In genomic region chr9:127825319-127826051, GRCh38 we compare ENCODE assay signal across 7 cellular contexts. TPM values are rescaled to one million over a fixed set of nuclear protein-coding genes. Genes with fewer than 3 reads are reported as not detected.
DNase-seq lines count a peak whose midpoint lies in the region; ATAC-seq, FAIRE-seq and TF ChIP-seq lines count a peak whose summit lies in the region.
"Had no signal": no experiment of that assay in that cellular context is flagged by ENCODE, and none has a peak within 500 bp of the region (broad histone marks: within the 10 kb centered on the region; RNA-seq: fewer than 3 reads in every experiment).

No MANE protein-coding gene starts in this region.

- H2BK5ac ChIP-seq in IMR-90 (ENCODE audit: low read depth, low read length, poor library complexity, severe bottlenecking) (no peak overlapping the region), H1 (ENCODE audit: low read depth, low read length) (peak overlapping the region; percentile 78; the same call in 1 of the 2 replicates)

- H3K4me3 ChIP-seq in IMR-90 (ENCODE audit: insufficient read depth, low read depth, low read length) (no peak overlapping the region), H1 (ENCODE audit: extremely low read depth in 1 of 4, insufficient read depth in 2 of 4, low read depth in 3 of 4, low read length in 4 of 4) (peak overlapping the region in 2 of 4 experiments; percentile 5 to 48; a peak in 5 of 8 replicates), sigmoid colon (no peak overlapping the region)

- H3K23ac ChIP-seq in IMR-90 (ENCODE audit: low read depth, low read length) (no peak overlapping the region), H1 (ENCODE audit: insufficient read length) (no peak overlapping the region)

- H3K27ac ChIP-seq in IMR-90 (ENCODE audit: insufficient read depth, low read length) (no peak overlapping the region), H1 (ENCODE audit: low read depth, low read length) (no peak overlapping the region), sigmoid colon (no peak overlapping the region)

- TF ChIP-seq CTCF in IMR-90 (conservative IDR thresholded peaks at IDR 0.05; ENCODE audit: low read depth, low read length) = peak; percentile 25; the same call in 1 of the 2 replicates
- TF ChIP-seq CTCF in H1 (IDR thresholded peaks at IDR 0.05; ENCODE audit: control extremely low read depth in 1 of 3, insufficient read depth in 1 of 3, low read depth in 1 of 3, low read length in 3 of 3) = peak; percentile 57 to 84 (median 60)
- TF ChIP-seq CTCF in sigmoid colon (IDR thresholded peaks at IDR 0.05) = peak in 2 of 4 experiments; percentile 19 to 43

- H2AFZ ChIP-seq in IMR-90 (replicated peaks; ENCODE audit: low read length, poor library complexity) = peak overlapping the region; percentile 32
- H2AFZ ChIP-seq in H1 (ENCODE audit: low read length) = 0 out of 2 replicates have a peak overlapping the region, but pooled peaks have one; percentile 65

- H4K8ac ChIP-seq in IMR-90 (ENCODE audit: low read depth in 2 of 2, low read length in 2 of 2) (no peak overlapping the region), H1 (ENCODE audit: extremely low read depth, insufficient read depth, low read length) (peak overlapping the region; percentile 91)

- H3K56ac ChIP-seq in IMR-90 (ENCODE audit: extremely low read depth, insufficient read depth, low read length) (no peak overlapping the region), H1 (replicated peaks; ENCODE audit: insufficient read length, low read depth, low read length) (peak overlapping the region; percentile 49)

- H4K91ac ChIP-seq in IMR-90 (ENCODE audit: insufficient read depth, low read depth, low read length) (no peak overlapping the region), H1 (replicated peaks; ENCODE audit: insufficient read length, low read length) (peak overlapping the region; percentile 89)

- no peak; the same call in 1 of the 2 replicates for TF ChIP-seq RAD21 in IMR-90 (IDR thresholded peaks at IDR 0.05; ENCODE audit: low read length)
- TF ChIP-seq RAD21 in H1 (IDR thresholded peaks at IDR 0.05 in 1 of 2, conservative IDR thresholded peaks at IDR 0.05 in 1 of 2; ENCODE audit: low read depth in 2 of 2, low read length in 2 of 2) = peak; percentile 27 to 47; a peak in 2 of 4 replicates

- H2BK15ac ChIP-seq in IMR-90 (ENCODE audit: low read depth, low read length) = no peak overlapping the region
- H2BK15ac ChIP-seq in H1 (ENCODE audit: low read length) = peak overlapping the region; percentile 75; the same call in 1 of the 2 replicates

- dilution Hi-C loops in IMR-90 (cut with HindIII; ENCODE audit: low sequenced_read_pairs, unreplicated experiment) = no loop called here

- no peaks in the 10 kb centered on the region for H3K79me2 ChIP-seq in H1 (ENCODE audit: control insufficient read depth in 1 of 2, insufficient read depth in 2 of 2, low read length in 2 of 2)

- H2AK5ac ChIP-seq in IMR-90 (ENCODE audit: low read depth, low read length) = peak overlapping the region; percentile 24; the same call in 1 of the 2 replicates
- H2AK5ac ChIP-seq in H1 (ENCODE audit: low read depth, low read length) = no peak overlapping the region

- TF ChIP-seq EP300 in H1 (IDR thresholded peaks at IDR 0.05; ENCODE audit: borderline replicate concordance in 1 of 2, low read depth in 2 of 2, low read length in 2 of 2) (no peak; a peak in 1 of 3 replicates), sigmoid colon (IDR thresholded peaks at IDR 0.05) (no peak)

- DNase-seq in IMR-90 (no peak), H1 (ENCODE audit: low read depth in 1 of 2, low spot score in 2 of 2) (peak; percentile 73 to 97), sigmoid colon (peak; percentile 75), NCI-H510A treated with DMSO at 0.1 percent for 48 hours (lab: John Stamatoyannopoulos, UW) (no peak), SHP77 treated with DMSO at 0.1 percent for 48 hours (lab: John Stamatoyannopoulos, UW) (no peak), KBM-7 (no peak)
- DNase-seq: activated CD4-positive, alpha-beta T cell treated with anti-CD3 and anti-CD28 coated beads, Interleukin-2, amount 10 ng/mL, durations not matched to agents 7 days and 5 days had no signal

- no peak overlapping the region for H2BK20ac ChIP-seq in IMR-90 (ENCODE audit: low read depth, low read length)
- H2BK20ac ChIP-seq in H1 (ENCODE audit: low read length) = 0 out of 2 replicates have a peak overlapping the region, but pooled peaks have one; percentile 34

- H3K79me1 ChIP-seq in IMR-90 (ENCODE audit: low read depth in 1 of 2, low read length in 2 of 2) = peaks cover 23 to 57% of the 10 kb centered on the region in 2 experiments; a peak in 3 of 4 replicates
- H3K79me1 ChIP-seq in H1 (ENCODE audit: low read depth, low read length) = no peaks in the 10 kb centered on the region

- H3K9me1 ChIP-seq in IMR-90 (ENCODE audit: insufficient read depth, low read length) = peaks cover 12% of the 10 kb centered on the region

- no peak for TF ChIP-seq POLR2A in IMR-90 (IDR thresholded peaks at IDR 0.05; ENCODE audit: low read depth, low read length)
- no peak; a peak in 1 of 3 replicates for TF ChIP-seq POLR2A in H1 (IDR thresholded peaks at IDR 0.05; ENCODE audit: control extremely low read depth in 1 of 2, low read depth in 2 of 2, low read length in 2 of 2)
- TF ChIP-seq POLR2A in sigmoid colon (IDR thresholded peaks at IDR 0.05) = no peak

- peak overlapping the region; percentile 53; the same call in 1 of the 2 replicates for H2BK12ac ChIP-seq in H1 (ENCODE audit: low read depth, low read length)

- 90% methylated on average over 4 of the region's 42 CpGs; no CpG with 5 or more reads in 1 of the 2 experiments for WGBS in IMR-90 (ENCODE audit: extremely low coverage in 2 of 2, insufficient read length in 1 of 2), 2 experiments
- WGBS in H1 (ENCODE audit: extremely low coverage in 1 of 2, insufficient coverage in 1 of 2, insufficient read length in 1 of 2, insufficient replicate concordance in 2 of 2, low coverage in 1 of 2, low lambda C conversion rate in 2 of 2, missing lambda C conversion rate in 1 of 2), 2 experiments = 15% methylated on average over 32 of the region's 42 CpGs; no CpG with 5 or more reads in 1 of the 2 experiments
- WGBS in sigmoid colon, 2 donors = 17 to 58% methylated on average over 42 of the region's 42 CpGs

- H3K4ac ChIP-seq in IMR-90 (ENCODE audit: low read depth, low read length) = no peak overlapping the region
- H3K4ac ChIP-seq in H1 (replicated peaks; ENCODE audit: insufficient read length, low read depth, low read length) = peak overlapping the region; percentile 38

- CTCF ChIA-PET in IMR-90 (lab: Yijun Ruan, JAX) (no interaction called here), H1 (lab: Charles Lee; ENCODE audit: partially characterized antibody) (interaction anchor here (0.6 to 7.3 kb wide), 42 partner anchors 9 to 292 kb away, joined by 3 to 116 read pairs (median 4); partner anchors contain the start of genes CDK9, ENG, ST6GALNAC4 and ST6GALNAC6)

- H3K4me1 ChIP-seq in IMR-90 (ENCODE audit: control insufficient read depth, insufficient read depth, low read length) (peaks cover 12% of the 10 kb centered on the region), H1 (replicated peaks in 1 of 4; ENCODE audit: control insufficient read depth in 3 of 4, insufficient read depth in 4 of 4, low read length in 3 of 4) (peaks cover 0 to 17% (median 12%) of the 10 kb centered on the region in 4 experiments; a peak in 6 of 7 replicates), sigmoid colon (peaks cover 0 to 33% (median 26%) of the 10 kb centered on the region in 4 donors)

- FAIRE-seq in H1 (lab: Jason Lieb, UNC) = no peak

- H3K9me3 ChIP-seq in IMR-90 (ENCODE audit: control insufficient read depth, insufficient read depth, low read length) (no peaks in the 10 kb centered on the region), H1 (ENCODE audit: insufficient read depth in 2 of 2, low read depth in 1 of 2, low read length in 1 of 2) (no peaks in the 10 kb centered on the region), sigmoid colon (no peaks in the 10 kb centered on the region)

- POLR2A ChIA-PET in IMR-90 (lab: Charles Lee; ENCODE audit: unreplicated experiment) (no interaction called here), H1 (lab: Charles Lee; ENCODE audit: partially characterized antibody) (interaction anchor here (0.6 to 4.8 kb wide), 14 partner anchors 8 to 284 kb away, joined by 3 to 34 read pairs (median 3); no protein-coding TSS in a partner anchor)

- ATAC-seq in IMR-90 (ENCODE audit: low read depth) = no peak

- intact Hi-C loops in IMR-90 (cut with micrococcal nuclease) (no loop called here), sigmoid colon (cut with DNase I) (no loop called here)

- H4K20me1 ChIP-seq in IMR-90 (ENCODE audit: insufficient read depth, low read length) (no peaks in the 10 kb centered on the region), H1 (replicated peaks in 1 of 2; ENCODE audit: control insufficient read depth in 1 of 2, insufficient read depth in 2 of 2, low read length in 2 of 2) (no peaks in the 10 kb centered on the region)

- H3K14ac ChIP-seq in IMR-90 (replicated peaks; ENCODE audit: low read depth, low read length) (no peak overlapping the region), H1 (ENCODE audit: insufficient read length) (no peak overlapping the region)

- H4K5ac ChIP-seq in IMR-90 (ENCODE audit: low read depth, low read length) (no peak overlapping the region), H1 (ENCODE audit: insufficient read length, low read depth, low read length) (peak overlapping the region; percentile 84)

- H3K36me3 ChIP-seq in IMR-90 (ENCODE audit: control insufficient read depth, insufficient read depth, low read length) = peaks cover 34% of the 10 kb centered on the region
- no peaks in the 10 kb centered on the region for H3K36me3 ChIP-seq in H1 (ENCODE audit: control insufficient read depth in 2 of 4, insufficient read depth in 4 of 4, low read length in 3 of 4)
- H3K36me3 ChIP-seq in sigmoid colon = peaks cover 0 to 6% (median 0%) of the 10 kb centered on the region in 4 donors

- no peak overlapping the region for H3K9ac ChIP-seq in IMR-90 (ENCODE audit: low read depth, low read length)
- H3K9ac ChIP-seq in H1 (replicated peaks in 1 of 4; ENCODE audit: extremely low read depth in 1 of 4, low read depth in 3 of 4, low read length in 3 of 4) = no peak overlapping the region; a peak in 1 of 7 replicates

- in situ Hi-C loops in IMR-90 (cut with MboI; ENCODE audit: low sequenced_read_pairs) (no loop called here), KBM-7 (cut with MboI; ENCODE audit: low pct_unique_long_range_greater_than_20kb, low sequenced_read_pairs) (no loop called here)

- peak overlapping the region; percentile 63 for H2AK9ac ChIP-seq in IMR-90 (replicated peaks; ENCODE audit: low read depth, low read length, poor library complexity)

- H3K18ac ChIP-seq in IMR-90 (ENCODE audit: low read depth, low read length) (no peak overlapping the region), H1 (ENCODE audit: extremely low read depth, low read length) (peak overlapping the region; percentile 81)

- BruUV-seq in IMR-90 (replicated peaks; lab: Mats Ljungman, UMichigan) = no TSS peak

- H3K4me2 ChIP-seq in IMR-90 (ENCODE audit: low read depth, low read length) (no peak overlapping the region), H1 (ENCODE audit: insufficient read depth in 1 of 2, low read depth in 2 of 2, low read length in 2 of 2) (peak overlapping the region; percentile 37 to 82)

- H3K23me2 ChIP-seq in H1 (ENCODE audit: low read depth, low read length) = peaks cover 9% of the 10 kb centered on the region; the same call in 1 of the 2 replicates

- H2BK120ac ChIP-seq in IMR-90 (ENCODE audit: low read depth, low read length) = no peak overlapping the region
- H2BK120ac ChIP-seq in H1 (replicated peaks; ENCODE audit: low read depth, low read length) = no peak overlapping the region

- no peaks in the 10 kb centered on the region for H3K27me3 ChIP-seq in IMR-90 (ENCODE audit: control insufficient read depth, insufficient read depth, low read length)
- peaks cover 0 to 12% (median 7%) of the 10 kb centered on the region in 4 experiments; a peak in 5 of 7 replicates for H3K27me3 ChIP-seq in H1 (replicated peaks in 1 of 4; ENCODE audit: control insufficient read depth in 3 of 4, extremely low read depth in 1 of 4, insufficient read depth in 3 of 4, low read length in 3 of 4)
- H3K27me3 ChIP-seq in sigmoid colon = peaks cover 0 to 32% (median 4%) of the 10 kb centered on the region in 3 donors

RNA-seq across cellular contexts. Expression of gene FPGS, which starts 22.8 kb away (rescaled TPM):
- total RNA-seq in IMR-90 (2012; rRNA removed) (43.9 and 45.5 TPM in 2 replicates), sigmoid colon (10 to 100 TPM; 32.1 to 47.9 (median 35.8) TPM)
- polyA plus RNA-seq in IMR-90 (2012; rRNA removed) (71.5 and 75.7 TPM in 2 replicates), H1 (2011; rRNA removed) (83.0 and 125 TPM in 2 replicates), sigmoid colon (10 to 100 TPM in 2 of 3 donors, 1 to 10 TPM in 1; 9.2 to 51.3 (median 16.8) TPM)
- polyA plus RNA-seq in IMR-90 (2012; cell fraction: cytosol; rRNA removed) = 39.9 and 56.3 TPM in 2 replicates
- 94.7 and 201 TPM in 2 replicates for polyA plus RNA-seq in IMR-90 (2012; cell fraction: nucleus; rRNA removed; ENCODE audit: low replicate concordance)
- 62.4 and 63.7 TPM in 2 replicates for total RNA-seq in H1 (2021; fragmentation: NEBNext Ultra II Directional; extraction: Animal tissue kit (Norgen Biotek cat#: 25700))
- polyA plus RNA-seq in H1 (2011; cell fraction: cytosol; rRNA removed) = 71.0 TPM
- 156 TPM for polyA plus RNA-seq in H1 (2011; cell fraction: nucleus; rRNA removed)
- 56.8 to 70.0 TPM (median 66.4 TPM) in 4 replicates for polyA plus RNA-seq in H1 (2012, experiment 1 of 2)
- 58.0 TPM for polyA plus RNA-seq in H1 (2012, experiment 2 of 2)
- 38.7 TPM for polyA plus RNA-seq in H1 (2013, experiment 1 of 2)
- polyA plus RNA-seq in H1 (2013, experiment 2 of 2) = 35.7 TPM
- 55.2 and 85.0 TPM in 2 replicates for polyA minus RNA-seq in H1 (2011; rRNA and poly(A)+ RNA removed)
- 72.3 TPM for polyA minus RNA-seq in H1 (2011; cell fraction: cytosol; rRNA and poly(A)+ RNA removed)
- polyA minus RNA-seq in H1 (2011; cell fraction: nucleus; rRNA and poly(A)+ RNA removed) = 52.7 TPM

RNA-seq across cellular contexts. Expression of gene ENG, which starts 29.0 kb away (rescaled TPM):
- total RNA-seq in IMR-90 (2012; rRNA removed) (3.6 and 4.2 TPM in 2 replicates), sigmoid colon (10 to 100 TPM; 17.1 to 28.5 (median 20.6) TPM)
- polyA plus RNA-seq in IMR-90 (2012; rRNA removed) (73.9 and 83.3 TPM in 2 replicates), H1 (2011; rRNA removed) (1.8 and 3.2 TPM in 2 replicates), sigmoid colon (10 to 100 TPM in 2 of 3 donors, 1 to 10 TPM in 1; 5.4 to 50.4 (median 25.7) TPM)
- polyA plus RNA-seq in IMR-90 (2012; cell fraction: cytosol; rRNA removed) = 39.1 and 101 TPM in 2 replicates
- 36.4 and 102 TPM in 2 replicates for polyA plus RNA-seq in IMR-90 (2012; cell fraction: nucleus; rRNA removed; ENCODE audit: low replicate concordance)
- 4.2 and 4.4 TPM in 2 replicates for total RNA-seq in H1 (2021; fragmentation: NEBNext Ultra II Directional; extraction: Animal tissue kit (Norgen Biotek cat#: 25700))
- polyA plus RNA-seq in H1 (2011; cell fraction: cytosol; rRNA removed) = 1.1 TPM
- 2.7 TPM for polyA plus RNA-seq in H1 (2011; cell fraction: nucleus; rRNA removed)
- polyA plus RNA-seq in H1 (2012, experiment 1 of 2) = 3.7 to 5.2 TPM (median 4.0 TPM) in 4 replicates
- 2.6 TPM for polyA plus RNA-seq in H1 (2012, experiment 2 of 2)
- polyA plus RNA-seq in H1 (2013, experiment 1 of 2) = 6.7 TPM
- 7.6 TPM for polyA plus RNA-seq in H1 (2013, experiment 2 of 2)
- polyA minus RNA-seq in H1 (2011; rRNA and poly(A)+ RNA removed) = 1.4 and 2.4 TPM in 2 replicates
- polyA minus RNA-seq in H1 (2011; cell fraction: cytosol; rRNA and poly(A)+ RNA removed) = 2.3 TPM
- 2.5 TPM for polyA minus RNA-seq in H1 (2011; cell fraction: nucleus; rRNA and poly(A)+ RNA removed)

RNA-seq across cellular contexts. Expression of gene CDK9, which starts 39.7 kb away (rescaled TPM):
- total RNA-seq in IMR-90 (2012; rRNA removed) = 28.9 and 30.3 TPM in 2 replicates
- 49.9 and 52.1 TPM in 2 replicates for polyA plus RNA-seq in IMR-90 (2012; rRNA removed)
- 34.4 and 54.3 TPM in 2 replicates for polyA plus RNA-seq in IMR-90 (2012; cell fraction: cytosol; rRNA removed)
- 140 and 177 TPM in 2 replicates for polyA plus RNA-seq in IMR-90 (2012; cell fraction: nucleus; rRNA removed; ENCODE audit: low replicate concordance)
- total RNA-seq in H1 (2021; fragmentation: NEBNext Ultra II Directional; extraction: Animal tissue kit (Norgen Biotek cat#: 25700)) = 86.3 and 87.5 TPM in 2 replicates
- 69.1 and 94.0 TPM in 2 replicates for polyA plus RNA-seq in H1 (2011; rRNA removed)
- polyA plus RNA-seq in H1 (2011; cell fraction: cytosol; rRNA removed) = 79.0 TPM
- 126 TPM for polyA plus RNA-seq in H1 (2011; cell fraction: nucleus; rRNA removed)
- 55.7 to 89.9 TPM (median 79.6 TPM) in 4 replicates for polyA plus RNA-seq in H1 (2012, experiment 1 of 2)
- polyA plus RNA-seq in H1 (2012, experiment 2 of 2) = 70.2 TPM
- polyA plus RNA-seq in H1 (2013, experiment 1 of 2) = 42.8 TPM
- 41.6 TPM for polyA plus RNA-seq in H1 (2013, experiment 2 of 2)
- polyA minus RNA-seq in H1 (2011; rRNA and poly(A)+ RNA removed) = 75.4 and 85.6 TPM in 2 replicates
- 42.9 TPM for polyA minus RNA-seq in H1 (2011; cell fraction: cytosol; rRNA and poly(A)+ RNA removed)
- 73.9 TPM for polyA minus RNA-seq in H1 (2011; cell fraction: nucleus; rRNA and poly(A)+ RNA removed)
- total RNA-seq in sigmoid colon = 10 to 100 TPM; 44.9 to 77.2 (median 51.8) TPM
- 10 to 100 TPM; 28.9 to 47.2 (median 32.4) TPM for polyA plus RNA-seq in sigmoid colon

RNA-seq across cellular contexts. Expression of gene SH2D3C, which starts 47.0 kb away (rescaled TPM):
- under 0.01 and 0.28 TPM in 2 replicates for total RNA-seq in IMR-90 (2012; rRNA removed)
- 0.22 and 0.24 TPM in 2 replicates for polyA plus RNA-seq in IMR-90 (2012; rRNA removed)
- 0.06 and 0.38 TPM in 2 replicates for polyA plus RNA-seq in IMR-90 (2012; cell fraction: cytosol; rRNA removed)
- 0.05 and 0.29 TPM in 2 replicates for polyA plus RNA-seq in IMR-90 (2012; cell fraction: nucleus; rRNA removed; ENCODE audit: low replicate concordance)
- 6.4 and 7.3 TPM in 2 replicates for total RNA-seq in H1 (2021; fragmentation: NEBNext Ultra II Directional; extraction: Animal tissue kit (Norgen Biotek cat#: 25700))
- 8.1 and 12.3 TPM in 2 replicates for polyA plus RNA-seq in H1 (2011; rRNA removed)
- polyA plus RNA-seq in H1 (2011; cell fraction: cytosol; rRNA removed) = 4.1 TPM
- polyA plus RNA-seq in H1 (2011; cell fraction: nucleus; rRNA removed) = 7.2 TPM
- 3.5 to 7.1 TPM (median 5.6 TPM) in 4 replicates for polyA plus RNA-seq in H1 (2012, experiment 1 of 2)
- 5.4 TPM for polyA plus RNA-seq in H1 (2012, experiment 2 of 2)
- 2.8 TPM for polyA plus RNA-seq in H1 (2013, experiment 1 of 2)
- polyA plus RNA-seq in H1 (2013, experiment 2 of 2) = 2.7 TPM
- polyA minus RNA-seq in H1 (2011; rRNA and poly(A)+ RNA removed) = 4.2 and 4.4 TPM in 2 replicates
- 3.4 TPM for polyA minus RNA-seq in H1 (2011; cell fraction: cytosol; rRNA and poly(A)+ RNA removed)
- 9.1 TPM for polyA minus RNA-seq in H1 (2011; cell fraction: nucleus; rRNA and poly(A)+ RNA removed)
- 1 to 10 TPM; 3.1 to 7.2 (median 4.9) TPM for total RNA-seq in sigmoid colon
- polyA plus RNA-seq in sigmoid colon = 10 to 100 TPM in 1 of 3 donors, 1 to 10 TPM in 2; 1.4 to 11.3 (median 6.6) TPM

RNA-seq across cellular contexts. Expression of gene AK1, which starts 52.0 kb away (rescaled TPM):
- total RNA-seq in IMR-90 (2012; rRNA removed) (44.8 and 51.4 TPM in 2 replicates), sigmoid colon (10 to 100 TPM; 28.8 to 73.2 (median 48.7) TPM)
- polyA plus RNA-seq in IMR-90 (2012; rRNA removed) (119 and 126 TPM in 2 replicates), H1 (2011; rRNA removed) (39.2 and 44.1 TPM in 2 replicates), sigmoid colon (100 to 1,000 TPM in 1 of 3 donors, 10 to 100 TPM in 2; 85.9 to 254 (median 85.9) TPM)
- polyA plus RNA-seq in IMR-90 (2012; cell fraction: cytosol; rRNA removed) = 146 and 387 TPM in 2 replicates
- polyA plus RNA-seq in IMR-90 (2012; cell fraction: nucleus; rRNA removed; ENCODE audit: low replicate concordance) = 158 and 207 TPM in 2 replicates
- 35.9 and 37.9 TPM in 2 replicates for total RNA-seq in H1 (2021; fragmentation: NEBNext Ultra II Directional; extraction: Animal tissue kit (Norgen Biotek cat#: 25700))
- 45.5 TPM for polyA plus RNA-seq in H1 (2011; cell fraction: cytosol; rRNA removed)
- 32.0 TPM for polyA plus RNA-seq in H1 (2011; cell fraction: nucleus; rRNA removed)
- polyA plus RNA-seq in H1 (2012, experiment 1 of 2) = 32.5 to 48.8 TPM (median 43.2 TPM) in 4 replicates
- polyA plus RNA-seq in H1 (2012, experiment 2 of 2) = 31.3 TPM
- polyA plus RNA-seq in H1 (2013, experiment 1 of 2) = 26.6 TPM
- 24.9 TPM for polyA plus RNA-seq in H1 (2013, experiment 2 of 2)
- polyA minus RNA-seq in H1 (2011; rRNA and poly(A)+ RNA removed) = 9.5 and 12.8 TPM in 2 replicates
- 2.6 TPM for polyA minus RNA-seq in H1 (2011; cell fraction: cytosol; rRNA and poly(A)+ RNA removed)
- polyA minus RNA-seq in H1 (2011; cell fraction: nucleus; rRNA and poly(A)+ RNA removed) = 6.3 TPM

Comparison
In these comparisons a context has a peak if more than half of its experiments do, and no peak if none do; other contexts are left out.
1. DNase-seq: peak in H1 (2 of 2) and sigmoid colon (single experiment); none in IMR-90 (single experiment), NCI-H510A treated with DMSO at 0.1 percent for 48 hours (single experiment), SHP77 treated with DMSO at 0.1 percent for 48 hours (single experiment) and KBM-7 (single experiment).